ENCODE assay signal across 10 cellular contexts in the genomic region with DNA sequence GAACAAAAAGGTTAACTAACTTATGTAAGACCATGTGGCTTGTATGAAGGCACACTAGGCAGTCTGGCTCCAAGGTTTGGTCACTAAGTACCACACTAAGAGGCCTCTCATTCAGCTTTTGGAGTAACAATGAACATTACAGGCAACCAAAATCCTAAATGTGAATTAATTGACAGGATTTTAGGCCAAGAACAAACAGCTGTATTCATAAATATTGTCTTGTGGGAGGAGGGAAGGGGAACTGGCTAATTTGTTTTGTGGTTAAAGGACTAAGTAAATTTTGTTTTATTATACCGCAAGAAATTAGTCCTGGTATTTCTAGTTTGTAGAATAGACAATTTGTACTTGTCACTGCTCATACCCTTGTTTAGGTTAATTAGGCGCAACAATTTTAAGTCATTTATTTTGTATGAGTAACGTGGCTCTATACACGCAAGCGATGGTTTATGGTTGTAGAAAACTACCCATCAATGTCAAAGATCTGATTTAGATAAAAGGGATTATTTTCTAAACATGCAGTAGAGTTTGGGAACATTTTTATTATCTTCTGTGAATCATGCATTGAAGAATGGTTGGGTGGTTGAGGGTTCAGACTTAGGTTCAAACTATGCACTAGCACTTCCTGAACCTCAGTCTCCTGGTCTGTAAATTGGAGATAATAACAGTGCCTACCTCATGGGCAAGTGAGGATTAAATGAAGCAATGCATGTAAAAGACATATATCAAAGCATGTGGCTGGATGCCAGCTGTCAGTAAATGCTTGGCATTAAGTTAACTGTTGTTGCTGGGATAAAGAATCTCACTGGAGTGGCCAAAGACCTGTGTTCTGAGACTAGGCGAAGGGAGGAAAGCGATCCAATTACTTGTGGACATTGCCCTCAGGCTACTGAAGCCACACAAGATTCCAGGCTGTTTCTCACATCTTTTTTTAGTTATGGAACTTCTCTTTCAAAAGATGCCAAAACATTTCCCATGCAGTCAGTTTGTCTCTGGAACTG. TPM values are rescaled to one million over a fixed set of nuclear protein-coding genes. Genes with fewer than 3 reads are reported as not detected.
A peak's percentile ranks its signal among the peaks of the same experiment; 100 is the strongest.
DNase-seq lines count a peak whose midpoint lies in the region; ATAC-seq lines count a peak whose summit lies in the region.
"Had no signal": no experiment of that assay in that cellular context is flagged by ENCODE, and none has a peak within 500 bp of the region (broad histone marks: within the 10 kb centered on the region; RNA-seq: fewer than 3 reads in every experiment).

No MANE protein-coding gene starts in this region.

- CTCF ChIA-PET in activated naive CD4-positive, alpha-beta T cell treated with anti-CD3 and anti-CD28 coated beads, Interleukin-2, amount 10 ng/mL, durations not matched to agents 7 days and 5 days (lab: Charles Lee), result interaction anchor here (0.9 to 1.4 kb wide), 3 partner anchors 69 to 229 kb away, joined by 4 to 7 read pairs (median 4); no protein-coding TSS in a partner anchor

- no peak for DNase-seq in activated naive CD4-positive, alpha-beta T cell treated with anti-CD3 and anti-CD28 coated beads, Interleukin-2, amount 10 ng/mL, durations not matched to agents 7 days and 5 days
- DNase-seq in activated naive CD4-positive, alpha-beta T cell treated with anti-CD3 and anti-CD28 coated beads, Interleukin-2, amount 50 U/mL, for 72 hours (ENCODE audit: low spot score in 2 of 2), result no peak
- DNase-seq in NCI-H748 (lab: John Stamatoyannopoulos, UW; ENCODE audit: unreplicated experiment), result peak; percentile 93
- no peak for DNase-seq in effector memory CD8-positive, alpha-beta T cell
- DNase-seq: lower lobe of right lung, OCI-M1 had no signal

- H3K9me3 Mint-ChIP-seq in activated naive CD4-positive, alpha-beta T cell treated with anti-CD3 and anti-CD28 coated beads, Interleukin-2, amount 10 ng/mL, durations not matched to agents 7 days and 5 days, result peaks cover 4% of the 10 kb centered on the region
- H3K9me3 Mint-ChIP-seq in activated naive CD4-positive, alpha-beta T cell treated with anti-CD3 and anti-CD28 coated beads, Interleukin-2, amount 50 U/mL, for 72 hours, result peaks cover 0 to 5% of the 10 kb centered on the region in 2 donors
- H3K9me3 Mint-ChIP-seq in effector memory CD8-positive, alpha-beta T cell, result no peaks in the 10 kb centered on the region
- no peaks in the 10 kb centered on the region for H3K9me3 Mint-ChIP-seq in stimulated activated memory B cell treated with anti-CD40 and anti-IgM and Interleukin-4, amounts not matched to agents 10 μg/mL and 1 μg/mL and 100 μg/mL, for 72 hours

- H3K4me3 Mint-ChIP-seq in activated naive CD4-positive, alpha-beta T cell treated with anti-CD3 and anti-CD28 coated beads, Interleukin-2, amount 10 ng/mL, durations not matched to agents 7 days and 5 days, result peak overlapping the region; percentile 39
- peak overlapping the region; percentile 56 to 78 for H3K4me3 Mint-ChIP-seq in effector memory CD8-positive, alpha-beta T cell
- peak overlapping the region; percentile 60 for H3K4me3 Mint-ChIP-seq in stimulated activated memory B cell treated with anti-CD40 and anti-IgM and Interleukin-4, amounts not matched to agents 10 μg/mL and 1 μg/mL and 100 μg/mL, for 72 hours

- H3K36me3 Mint-ChIP-seq in activated naive CD4-positive, alpha-beta T cell treated with anti-CD3 and anti-CD28 coated beads, Interleukin-2, amount 10 ng/mL, durations not matched to agents 7 days and 5 days, result peaks cover 18% of the 10 kb centered on the region
- H3K36me3 Mint-ChIP-seq in activated naive CD4-positive, alpha-beta T cell treated with anti-CD3 and anti-CD28 coated beads, Interleukin-2, amount 50 U/mL, for 72 hours, result peaks cover 0 to 6% of the 10 kb centered on the region in 2 donors
- peaks cover 17% of the 10 kb centered on the region for H3K36me3 Mint-ChIP-seq in effector memory CD8-positive, alpha-beta T cell (ENCODE audit: insufficient read depth)
- no peaks in the 10 kb centered on the region for H3K36me3 Mint-ChIP-seq in stimulated activated memory B cell treated with anti-CD40 and anti-IgM and Interleukin-4, amounts not matched to agents 10 μg/mL and 1 μg/mL and 100 μg/mL, for 72 hours

- H3K4me1 Mint-ChIP-seq in activated naive CD4-positive, alpha-beta T cell treated with anti-CD3 and anti-CD28 coated beads, Interleukin-2, amount 10 ng/mL, durations not matched to agents 7 days and 5 days, result peaks cover 32% of the 10 kb centered on the region
- peaks cover 12 to 23% of the 10 kb centered on the region in 2 donors for H3K4me1 Mint-ChIP-seq in effector memory CD8-positive, alpha-beta T cell (ENCODE audit: low read depth in 2 of 2)
- H3K4me1 Mint-ChIP-seq in stimulated activated memory B cell treated with anti-CD40 and anti-IgM and Interleukin-4, amounts not matched to agents 10 μg/mL and 1 μg/mL and 100 μg/mL, for 72 hours, result no peaks in the 10 kb centered on the region

- H3K27me3 Mint-ChIP-seq in activated naive CD4-positive, alpha-beta T cell treated with anti-CD3 and anti-CD28 coated beads, Interleukin-2, amount 10 ng/mL, durations not matched to agents 7 days and 5 days, result peaks cover 25% of the 10 kb centered on the region
- peaks cover 0 to 8% of the 10 kb centered on the region in 2 donors for H3K27me3 Mint-ChIP-seq in effector memory CD8-positive, alpha-beta T cell
- H3K27me3 Mint-ChIP-seq in stimulated activated memory B cell treated with anti-CD40 and anti-IgM and Interleukin-4, amounts not matched to agents 10 μg/mL and 1 μg/mL and 100 μg/mL, for 72 hours, result peaks cover 53% of the 10 kb centered on the region

- no peak for ATAC-seq in activated naive CD4-positive, alpha-beta T cell treated with anti-CD3 and anti-CD28 coated beads, Interleukin-2, amount 50 U/mL, for 72 hours
- ATAC-seq in effector memory CD8-positive, alpha-beta T cell (replicated peaks), result no peak
- ATAC-seq in stimulated activated memory B cell treated with anti-CD40 and anti-IgM and Interleukin-4, amounts not matched to agents 10 μg/mL and 1 μg/mL and 100 μg/mL, for 72 hours, result no peak
- ATAC-seq in HG02678 (IDR thresholded peaks at IDR 0.05; ENCODE audit: unreplicated experiment) (no peak), GM21619 (IDR thresholded peaks at IDR 0.05; ENCODE audit: unreplicated experiment) (no peak), HG03469 (IDR thresholded peaks at IDR 0.05; ENCODE audit: unreplicated experiment) (no peak)

- no peak overlapping the region for H3K27ac Mint-ChIP-seq in activated naive CD4-positive, alpha-beta T cell treated with anti-CD3 and anti-CD28 coated beads, Interleukin-2, amount 10 ng/mL, durations not matched to agents 7 days and 5 days
- no peak overlapping the region for H3K27ac Mint-ChIP-seq in activated naive CD4-positive, alpha-beta T cell treated with anti-CD3 and anti-CD28 coated beads, Interleukin-2, amount 50 U/mL, for 72 hours
- peak overlapping the region; percentile 1 to 35 for H3K27ac Mint-ChIP-seq in effector memory CD8-positive, alpha-beta T cell
- no peak overlapping the region for H3K27ac Mint-ChIP-seq in stimulated activated memory B cell treated with anti-CD40 and anti-IgM and Interleukin-4, amounts not matched to agents 10 μg/mL and 1 μg/mL and 100 μg/mL, for 72 hours

RNA-seq across cellular contexts. Expression of gene OTULINL, which starts 1.3 kb away (rescaled TPM):
- total RNA-seq in activated naive CD4-positive, alpha-beta T cell treated with anti-CD3 and anti-CD28 coated beads, Interleukin-2, amount 50 U/mL, for 72 hours, result 10 to 100 TPM; 10.3 to 16.5 TPM

Comparison
In these comparisons a context has a peak if more than half of its experiments do, and no peak if none do; other contexts are left out.
1. H3K27ac Mint-ChIP-seq: peak in effector memory CD8-positive, alpha-beta T cell (2 of 2); none in activated naive CD4-positive, alpha-beta T cell treated with anti-CD3 and anti-CD28 coated beads, Interleukin-2, amount 10 ng/mL, durations not matched to agents 7 days and 5 days (single experiment), activated naive CD4-positive, alpha-beta T cell treated with anti-CD3 and anti-CD28 coated beads, Interleukin-2, amount 50 U/mL, for 72 hours (0 of 2) and stimulated activated memory B cell treated with anti-CD40 and anti-IgM and Interleukin-4, amounts not matched to agents 10 μg/mL and 1 μg/mL and 100 μg/mL, for 72 hours (single experiment).
2. Peak in every context shown above with its lines, with median percentiles within 50 percentile points of each other: H3K4me3 Mint-ChIP-seq.